In the genomic region with DNA sequence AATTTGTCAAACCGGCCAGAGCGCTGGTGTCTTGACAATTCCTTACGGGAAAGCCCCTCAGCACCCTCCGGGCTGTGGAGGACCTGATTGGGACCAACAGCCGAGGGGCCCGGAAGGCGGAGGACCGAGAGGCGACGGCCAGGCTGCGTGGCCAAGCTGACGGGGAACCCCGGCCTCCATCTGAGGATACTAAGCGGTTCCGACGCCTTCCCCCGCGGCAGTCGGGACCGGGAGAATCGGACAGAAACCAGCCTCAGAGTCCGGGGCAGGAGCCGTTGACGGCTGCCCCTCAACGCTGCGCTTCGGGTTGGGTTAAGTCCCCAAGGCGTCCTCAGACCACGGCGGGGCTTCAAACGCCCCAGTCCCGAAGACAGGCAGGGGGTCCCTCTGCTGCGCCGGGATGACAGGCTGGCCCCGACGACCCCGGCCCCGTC, we compare ENCODE assay signal across 11 cellular contexts. TPM values are rescaled to one million over a fixed set of nuclear protein-coding genes. Genes with fewer than 3 reads are reported as not detected.
DNase-seq lines count a peak whose midpoint lies in the region; ATAC-seq, FAIRE-seq and TF ChIP-seq lines count a peak whose summit lies in the region.
"Had no signal": no experiment of that assay in that cellular context is flagged by ENCODE, and none has a peak within 500 bp of the region (broad histone marks: within the 10 kb centered on the region; RNA-seq: fewer than 3 reads in every experiment).

No MANE protein-coding gene starts in this region.

- peak in 2 of 3 donors; percentile 24 to 50 for DNase-seq in right lobe of liver
- no peak for DNase-seq in HepG2 (ENCODE audit: low spot score)
- DNase-seq in fibroblast of pulmonary artery (ENCODE audit: low read depth): no peak
- no peak for DNase-seq in natural killer cell
- DNase-seq in H4 (ENCODE audit: low spot score): no peak
- DNase-seq in NCI-H187 (lab: John Stamatoyannopoulos, UW): no peak
- DNase-seq: NCI-H1436 had no signal

- in situ Hi-C loops in HepG2 (cut with HindIII; ENCODE audit: extremely low pct_ligation_motif_present, low pct_unique_long_range_greater_than_20kb): loop anchor here (5.0 to 10.0 kb wide), 3 partner anchors 120 to 320 kb away; no protein-coding TSS in a partner anchor

- H3K36me3 ChIP-seq in right lobe of liver: no peaks in the 10 kb centered on the region
- no peaks in the 10 kb centered on the region for H3K36me3 ChIP-seq in HepG2 (replicated peaks in 1 of 2; ENCODE audit: control insufficient read depth in 1 of 2, insufficient read depth in 2 of 2, low read length in 2 of 2)

- TF ChIP-seq POLR2A in right lobe of liver (IDR thresholded peaks at IDR 0.05) (no peak), HepG2 (IDR thresholded peaks at IDR 0.05; ENCODE audit: insufficient read depth in 1 of 2, low read depth in 2 of 2, low read length in 2 of 2) (no peak)

- no peaks in the 10 kb centered on the region for H3K36me3 Mint-ChIP-seq in natural killer cell

- H3K9me3 ChIP-seq in right lobe of liver: no peaks in the 10 kb centered on the region
- no peaks in the 10 kb centered on the region for H3K9me3 ChIP-seq in HepG2 (ENCODE audit: low read length)

- no peak overlapping the region for H3K9ac ChIP-seq in HepG2 (ENCODE audit: insufficient read depth, low read depth, low read length)

- H3K4me3 ChIP-seq in right lobe of liver (peak overlapping the region in 2 of 3 donors; percentile 8 to 49), HepG2 (replicated peaks in 1 of 3; ENCODE audit: insufficient read depth in 1 of 3, low read depth in 2 of 3, low read length in 3 of 3) (no peak overlapping the region), fibroblast of pulmonary artery (replicated peaks; ENCODE audit: low read depth, low read length) (peak overlapping the region; percentile 52)
- H3K4me3 ChIP-seq: SK-N-MC had no signal

- H3K4me3 Mint-ChIP-seq in natural killer cell: peak overlapping the region; percentile 75

- TF ChIP-seq EP300 in HepG2 (IDR thresholded peaks at IDR 0.05; ENCODE audit: low read depth in 2 of 2, low read length in 2 of 2): no peak
- no peak for TF ChIP-seq EP300 in HepG2 (CRISPR knock-in tag; IDR thresholded peaks at IDR 0.05; ENCODE audit: borderline replicate concordance)

- 5% methylated on average over 21 of the region's 38 CpGs for WGBS in right lobe of liver (ENCODE audit: insufficient coverage, low coverage, low lambda C conversion rate, missing lambda C conversion rate)
- 94% methylated on average over 32 of the region's 38 CpGs for WGBS in HepG2 (ENCODE audit: low lambda C conversion rate)

- no peak overlapping the region for H3K27ac Mint-ChIP-seq in natural killer cell
- H3K27ac Mint-ChIP-seq: CD4-positive, alpha-beta T cell had no signal

- H3K4me1 ChIP-seq in right lobe of liver (peaks cover 0 to 12% (median 4%) of the 10 kb centered on the region in 4 donors), HepG2 (ENCODE audit: insufficient read depth, low read length) (peaks cover 5% of the 10 kb centered on the region; the same call in 1 of the 2 replicates)

- POLR2A ChIA-PET in HepG2 (lab: Yijun Ruan, JAX): no interaction called here

- TF ChIP-seq RAD21 in HepG2 (CRISPR knock-in tag; IDR thresholded peaks at IDR 0.05): no peak

- BruUV-seq in HepG2 (replicated peaks; lab: Mats Ljungman, UMichigan): no TSS peak

- CTCF ChIA-PET in HepG2 (lab: Yijun Ruan, JAX; ENCODE audit: low intra/inter-chr PET ratio, low total read pairs): no interaction called here

- no peak for FAIRE-seq in HepG2 (lab: Jason Lieb, UNC)

- TF ChIP-seq CTCF in right lobe of liver (IDR thresholded peaks at IDR 0.05): no peak
- TF ChIP-seq CTCF in HepG2 (CRISPR knock-in tag; IDR thresholded peaks at IDR 0.05): no peak
- no peak for TF ChIP-seq CTCF in fibroblast of pulmonary artery (IDR thresholded peaks at IDR 0.05; ENCODE audit: low read length, missing control alignments)
- TF ChIP-seq CTCF in natural killer cell (IDR thresholded peaks at IDR 0.05): no peak

- intact Hi-C loops in right lobe of liver (cut with DNase I): loop anchor here (5.0 to 10.0 kb wide), 3 partner anchors 198 to 333 kb away; no protein-coding TSS in a partner anchor
- intact Hi-C loops in HepG2 (cut with micrococcal nuclease; ENCODE audit: unreplicated experiment): no loop called here
- intact Hi-C loops in natural killer cell (cut with micrococcal nuclease): no loop called here

- peaks cover 50 to 65% of the 10 kb centered on the region in 2 donors for H3K27me3 Mint-ChIP-seq in natural killer cell (ENCODE audit: low read depth in 2 of 2)

- ATAC-seq in right lobe of liver (peak; percentile 9 to 23 (median 14)), HepG2 (no peak), natural killer cell (no peak), HG02610 (IDR thresholded peaks at IDR 0.05; ENCODE audit: unreplicated experiment) (no peak), HG02763 (IDR thresholded peaks at IDR 0.05; ENCODE audit: unreplicated experiment) (no peak)

- no peaks in the 10 kb centered on the region for H4K20me1 ChIP-seq in HepG2 (ENCODE audit: insufficient read depth, low read length)

- no peaks in the 10 kb centered on the region for H3K9me3 Mint-ChIP-seq in natural killer cell

- H2AFZ ChIP-seq in HepG2 (ENCODE audit: low read length): no peak overlapping the region

- H3K4me1 Mint-ChIP-seq in natural killer cell: peaks cover 4 to 6% of the 10 kb centered on the region in 2 donors

- H3K79me2 ChIP-seq in HepG2 (ENCODE audit: insufficient read depth, low read length): no peaks in the 10 kb centered on the region

- no peak overlapping the region for H3K4me2 ChIP-seq in HepG2 (ENCODE audit: low read depth, low read length)

- H3K27ac ChIP-seq in right lobe of liver: no peak overlapping the region
- H3K27ac ChIP-seq in HepG2 (ENCODE audit: extremely low read length, insufficient read depth, low read length): no peak overlapping the region
- H3K27ac ChIP-seq: SK-N-MC had no signal

- H3K27me3 ChIP-seq in right lobe of liver (peaks cover 0 to 17% of the 10 kb centered on the region in 2 donors), HepG2 (ENCODE audit: control insufficient read depth in 1 of 2, insufficient read depth in 2 of 2, low read length in 2 of 2) (peaks cover 0 to 16% of the 10 kb centered on the region in 2 experiments; a peak in 2 of 5 replicates)

TF ChIP-seq in HepG2, 621 proteins besides CTCF, POLR2A, EP300 and RAD21 (continues in another document):
- TF ChIP-seq ZNF549 (CRISPR knock-in tag; IDR thresholded peaks at IDR 0.05): no peak
- TF ChIP-seq, protein P1, sequence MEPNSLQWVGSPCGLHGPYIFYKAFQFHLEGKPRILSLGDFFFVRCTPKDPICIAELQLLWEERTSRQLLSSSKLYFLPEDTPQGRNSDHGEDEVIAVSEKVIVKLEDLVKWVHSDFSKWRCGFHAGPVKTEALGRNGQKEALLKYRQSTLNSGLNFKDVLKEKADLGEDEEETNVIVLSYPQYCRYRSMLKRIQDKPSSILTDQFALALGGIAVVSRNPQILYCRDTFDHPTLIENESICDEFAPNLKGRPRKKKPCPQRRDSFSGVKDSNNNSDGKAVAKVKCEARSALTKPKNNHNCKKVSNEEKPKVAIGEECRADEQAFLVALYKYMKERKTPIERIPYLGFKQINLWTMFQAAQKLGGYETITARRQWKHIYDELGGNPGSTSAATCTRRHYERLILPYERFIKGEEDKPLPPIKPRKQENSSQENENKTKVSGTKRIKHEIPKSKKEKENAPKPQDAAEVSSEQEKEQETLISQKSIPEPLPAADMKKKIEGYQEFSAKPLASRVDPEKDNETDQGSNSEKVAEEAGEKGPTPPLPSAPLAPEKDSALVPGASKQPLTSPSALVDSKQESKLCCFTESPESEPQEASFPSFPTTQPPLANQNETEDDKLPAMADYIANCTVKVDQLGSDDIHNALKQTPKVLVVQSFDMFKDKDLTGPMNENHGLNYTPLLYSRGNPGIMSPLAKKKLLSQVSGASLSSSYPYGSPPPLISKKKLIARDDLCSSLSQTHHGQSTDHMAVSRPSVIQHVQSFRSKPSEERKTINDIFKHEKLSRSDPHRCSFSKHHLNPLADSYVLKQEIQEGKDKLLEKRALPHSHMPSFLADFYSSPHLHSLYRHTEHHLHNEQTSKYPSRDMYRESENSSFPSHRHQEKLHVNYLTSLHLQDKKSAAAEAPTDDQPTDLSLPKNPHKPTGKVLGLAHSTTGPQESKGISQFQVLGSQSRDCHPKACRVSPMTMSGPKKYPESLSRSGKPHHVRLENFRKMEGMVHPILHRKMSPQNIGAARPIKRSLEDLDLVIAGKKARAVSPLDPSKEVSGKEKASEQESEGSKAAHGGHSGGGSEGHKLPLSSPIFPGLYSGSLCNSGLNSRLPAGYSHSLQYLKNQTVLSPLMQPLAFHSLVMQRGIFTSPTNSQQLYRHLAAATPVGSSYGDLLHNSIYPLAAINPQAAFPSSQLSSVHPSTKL (CRISPR knock-in tag; IDR thresholded peaks at IDR 0.05): no peak
- no peak for TF ChIP-seq ZNF543 (CRISPR knock-in tag; IDR thresholded peaks at IDR 0.05)
- TF ChIP-seq RCOR2 (CRISPR knock-in tag; IDR thresholded peaks at IDR 0.05): no peak

RNA-seq across cellular contexts. Expression of a gene that starts 0.5 kb away (rescaled TPM):
- total RNA-seq in right lobe of liver: 10 to 100 TPM in 4 of 6 experiments, 1 to 10 TPM in 2; 4.3 to 33.2 (median 10.8) TPM
- 0.64 TPM in 1 of 2 replicates, not detected in the other for total RNA-seq in HepG2 (2016; rRNA removed; fragmentation: Illumina TruSeq; extraction: Trizol)
- 2.0 TPM in 1 of 2 replicates, not detected in the other for total RNA-seq in HepG2 (2016; cell fraction: cytosol; rRNA removed; fragmentation: Illumina TruSeq; extraction: Trizol; ENCODE audit: low read depth)
- total RNA-seq in HepG2 (2016; cell fraction: insoluble cytoplasmic fraction; rRNA removed; fragmentation: Illumina TruSeq; extraction: Trizol): 1.5 and 1.6 TPM in 2 replicates
- total RNA-seq in HepG2 (2016; cell fraction: membrane; rRNA removed; fragmentation: Illumina TruSeq; extraction: Trizol): 0.31 and 0.40 TPM in 2 replicates
- 1.4 TPM in 2 replicates for total RNA-seq in HepG2 (2016; cell fraction: nucleus; rRNA removed; fragmentation: Illumina TruSeq; extraction: Trizol)
- polyA plus RNA-seq in HepG2 (2011; rRNA removed): 0.90 and 2.0 TPM in 2 replicates
- polyA plus RNA-seq in HepG2 (2011; cell fraction: cytosol; rRNA removed): 0.83 and 1.5 TPM in 2 replicates
- polyA plus RNA-seq in HepG2 (2011; cell fraction: nucleus; rRNA removed): 1.2 and 2.4 TPM in 2 replicates
- polyA plus RNA-seq in HepG2 (2012): 0.87 and 1.9 TPM in 2 replicates
- polyA plus RNA-seq in HepG2 (2016; cell fraction: cytosol; fragmentation: Illumina TruSeq; extraction: Trizol; ENCODE audit: low read depth): not detected in 2 replicates
- 1.7 TPM in 1 of 2 replicates, not detected in the other for polyA plus RNA-seq in HepG2 (2016; cell fraction: insoluble cytoplasmic fraction; fragmentation: Illumina TruSeq; extraction: Trizol; ENCODE audit: low read depth)
- 0.90 TPM in 1 of 2 replicates, not detected in the other for polyA plus RNA-seq in HepG2 (2016; cell fraction: membrane; fragmentation: Illumina TruSeq; extraction: Trizol; ENCODE audit: low read depth)
- polyA plus RNA-seq in HepG2 (2016; cell fraction: nucleus; fragmentation: Illumina TruSeq; extraction: Trizol; ENCODE audit: insufficient read depth, low read depth): 2.2 TPM in 1 of 2 replicates, not detected in the other
- 4.7 and 9.7 TPM in 2 replicates for polyA minus RNA-seq in HepG2 (2011; rRNA and poly(A)+ RNA removed; ENCODE audit: low replicate concordance)
- polyA minus RNA-seq in HepG2 (2011; cell fraction: cytosol; rRNA and poly(A)+ RNA removed): 2.2 TPM in 1 of 2 replicates, not detected in the other
- 7.7 and 13.7 TPM in 2 replicates for polyA minus RNA-seq in HepG2 (2011; cell fraction: nucleus; rRNA and poly(A)+ RNA removed)
- total RNA-seq in natural killer cell: 1 to 10 TPM in 2 of 3 donors, under 1 TPM in 1; 0.73 to 3.6 (median 2.8) TPM
- total RNA-seq in H4 (2014; rRNA removed; shearing (Covaris generic)): not detected in 2 replicates
- total RNA-seq: CD4-positive, alpha-beta T cell had no signal

Comparison
In these comparisons a context has a peak if more than half of its experiments do, and no peak if none do; other contexts are left out.
1. ATAC-seq: peak in right lobe of liver (4 of 4); none in HepG2 (single experiment), natural killer cell (0 of 3), HG02610 (single experiment) and HG02763 (single experiment).
2. DNase-seq: peak in right lobe of liver (2 of 3); none in HepG2 (single experiment), fibroblast of pulmonary artery (single experiment), natural killer cell (single experiment), H4 (single experiment) and NCI-H187 (0 of 2).
3. H3K4me3 ChIP-seq: peak in right lobe of liver (2 of 3) and fibroblast of pulmonary artery (single experiment); none in HepG2 (0 of 3).
4. intact Hi-C loops: an anchor here in right lobe of liver (5.0 to 10.0 kb wide); none called in HepG2 and natural killer cell.